Comparison of ENCODE assay signal across 8 cellular contexts in the genomic region with DNA sequence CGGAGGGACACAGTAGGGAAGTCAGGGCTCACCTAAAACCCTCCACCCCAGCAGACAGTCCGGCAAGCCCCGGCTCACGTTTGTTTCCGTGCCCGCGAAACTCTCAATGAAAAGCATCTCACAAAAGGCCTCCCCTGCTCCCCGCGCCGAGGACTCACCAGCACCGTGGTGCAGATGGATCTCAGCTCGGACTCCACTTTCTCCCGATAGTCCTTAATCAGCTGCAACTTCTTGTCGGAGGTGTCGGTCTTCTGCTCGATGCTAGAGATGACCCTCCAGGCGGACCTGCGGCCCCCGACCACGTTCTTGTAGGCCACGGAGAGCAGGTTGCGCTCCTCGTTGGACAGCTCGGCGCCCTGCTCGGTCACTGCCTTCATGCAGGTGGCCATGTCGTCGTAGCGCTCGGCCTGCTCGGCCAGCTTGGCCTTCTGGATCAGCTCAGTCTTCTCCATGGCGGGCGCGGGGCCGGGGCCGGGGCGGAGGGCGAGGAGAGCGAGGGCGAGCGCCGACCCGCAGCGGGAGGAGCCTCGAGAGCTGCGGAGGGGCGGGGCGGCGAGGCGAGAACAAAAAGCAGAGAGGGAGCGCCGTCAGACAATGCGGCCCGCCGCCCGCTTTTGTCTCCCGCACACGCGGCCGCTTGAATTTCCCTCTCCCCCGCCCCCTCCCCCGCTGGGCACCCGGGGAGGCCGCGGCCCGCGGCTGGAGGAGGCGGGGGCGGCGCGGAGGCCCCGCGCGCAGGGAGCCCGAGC. TPM values are rescaled to one million over a fixed set of nuclear protein-coding genes. Genes with fewer than 3 reads are reported as not detected.
A peak's percentile ranks its signal among the peaks of the same experiment; 100 is the strongest.
DNase-seq lines count a peak whose midpoint lies in the region; ATAC-seq and TF ChIP-seq lines count a peak whose summit lies in the region.

No MANE protein-coding gene starts in this region.

- peaks cover 53% of the 10 kb centered on the region for H3K4me1 Mint-ChIP-seq in CD8-positive, alpha-beta T cell (ENCODE audit: low read depth)

- ATAC-seq in CD8-positive, alpha-beta T cell = peak; percentile 43
- ATAC-seq in GM21360 (IDR thresholded peaks at IDR 0.05; ENCODE audit: unreplicated experiment) = peak; percentile 34

- peak overlapping the region; percentile 91 for H3K27ac Mint-ChIP-seq in CD8-positive, alpha-beta T cell

- DNase-seq in CD8-positive, alpha-beta T cell = peak; percentile 47 to 79 (median 70)
- DNase-seq in HT1080 (ENCODE audit: low read depth) (peak; percentile 63), activated T-cell treated with anti-CD3 and anti-CD28 coated beads for 48 hours (ENCODE audit: low read depth) (peak; percentile 77), epithelial cell of proximal tubule (ENCODE audit: low read depth) (no peak)
- DNase-seq in stimulated activated CD8-positive, alpha-beta memory T cell treated with anti-CD3 and anti-CD28 coated beads, Interleukin-7, amount 100 ng/mL, for 24 hours (ENCODE audit: low read depth) = peak; percentile 45

- H3K27me3 Mint-ChIP-seq in CD8-positive, alpha-beta T cell (ENCODE audit: low read depth) = no peaks in the 10 kb centered on the region

- no peaks in the 10 kb centered on the region for H3F3A ChIP-seq in OCI-LY1 (ENCODE audit: insufficient read depth, low read length)

- POLR2A ChIA-PET in CD8-positive, alpha-beta T cell (lab: Charles Lee) = interaction anchor here (0.7 to 3.2 kb wide), 14 partner anchors 12 to 491 kb away, joined by 3 to 42 read pairs (median 6); a partner anchor contains a TSS

- no peaks in the 10 kb centered on the region for H3K27me3 ChIP-seq in CD8-positive, alpha-beta T cell (ENCODE audit: insufficient read depth, low read length)
- H3K27me3 ChIP-seq in OCI-LY1 (ENCODE audit: insufficient read depth, low read length) (peaks cover 17% of the 10 kb centered on the region; the same call in 1 of the 2 replicates), muscle layer of duodenum (ENCODE audit: low read depth, low read length) (no peaks in the 10 kb centered on the region)

- H3K79me2 ChIP-seq in OCI-LY1 (ENCODE audit: insufficient read depth, low read length) = peaks cover 50% of the 10 kb centered on the region

- no peaks in the 10 kb centered on the region for H3K9me3 ChIP-seq in CD8-positive, alpha-beta T cell (ENCODE audit: low read length)
- no peaks in the 10 kb centered on the region for H3K9me3 ChIP-seq in OCI-LY1 (ENCODE audit: low read length)
- no peaks in the 10 kb centered on the region for H3K9me3 ChIP-seq in muscle layer of duodenum (ENCODE audit: control insufficient read depth in 1 of 2, low read length in 2 of 2)

- intact Hi-C loops in CD8-positive, alpha-beta T cell (cut with DNase I, micrococcal nuclease) = loop anchor here (1.0 to 10.0 kb wide), 11 partner anchors 75 to 1715 kb away; a partner anchor contains a TSS

- H3K36me3 Mint-ChIP-seq in CD8-positive, alpha-beta T cell = peaks cover 44% of the 10 kb centered on the region

- H3K27ac ChIP-seq in CD8-positive, alpha-beta T cell (ENCODE audit: low read depth, low read length) = peak overlapping the region; percentile 91
- H3K27ac ChIP-seq in OCI-LY1 (ENCODE audit: low read depth, low read length, poor library complexity, severe bottlenecking) (peak overlapping the region; percentile 6), muscle layer of duodenum (ENCODE audit: low read length) (peak overlapping the region; percentile 95)

- no peaks in the 10 kb centered on the region for H4K20me1 ChIP-seq in OCI-LY1 (ENCODE audit: insufficient read depth, low read length)

- no peaks in the 10 kb centered on the region for H3K36me3 ChIP-seq in CD8-positive, alpha-beta T cell (ENCODE audit: insufficient read depth, low read length)
- H3K36me3 ChIP-seq in OCI-LY1 (ENCODE audit: insufficient read depth, low read length) (peaks cover 45% of the 10 kb centered on the region), muscle layer of duodenum (ENCODE audit: control insufficient read depth in 1 of 2, insufficient read depth in 2 of 2, low read length in 2 of 2) (peaks cover 5% of the 10 kb centered on the region in 2 donors)

- no peaks in the 10 kb centered on the region for H3K9me2 ChIP-seq in OCI-LY1 (ENCODE audit: low read depth, low read length)

- H3K4me3 ChIP-seq in CD8-positive, alpha-beta T cell (ENCODE audit: low read depth, low read length) = peak overlapping the region; percentile 81
- peak overlapping the region; percentile 74 for H3K4me3 ChIP-seq in OCI-LY1 (ENCODE audit: low read depth, low read length, poor library complexity, severe bottlenecking)
- H3K4me3 ChIP-seq in epithelial cell of proximal tubule (ENCODE audit: low read depth, low read length) = peak overlapping the region; percentile 95
- H3K4me3 ChIP-seq in muscle layer of duodenum (ENCODE audit: low read depth in 1 of 2, low read length in 2 of 2) = peak overlapping the region; percentile 70 to 94

- H3K9ac ChIP-seq in OCI-LY1 (ENCODE audit: low read length) = peak overlapping the region; percentile 79

- CTCF ChIA-PET in CD8-positive, alpha-beta T cell (lab: Charles Lee) = interaction anchor here (1.3 to 1.9 kb wide), 4 partner anchors 12 to 207 kb away, joined by 3 to 7 read pairs (median 5); a partner anchor contains a TSS

- no peak for TF ChIP-seq CTCF in CD8-positive, alpha-beta T cell (IDR thresholded peaks at IDR 0.05)
- TF ChIP-seq CTCF in OCI-LY1 (IDR thresholded peaks at IDR 0.05; ENCODE audit: low read length) = no peak
- TF ChIP-seq CTCF in epithelial cell of proximal tubule (conservative IDR thresholded peaks at IDR 0.05; ENCODE audit: low read depth, low read length) = no peak

- peaks cover 40% of the 10 kb centered on the region for H3K4me1 ChIP-seq in CD8-positive, alpha-beta T cell (ENCODE audit: insufficient read depth, low read length)
- H3K4me1 ChIP-seq in OCI-LY1 (ENCODE audit: insufficient read depth, low read length, severe bottlenecking) (peaks cover 47% of the 10 kb centered on the region), muscle layer of duodenum (ENCODE audit: control insufficient read depth in 1 of 2, insufficient read depth in 2 of 2, low read length in 2 of 2) (peaks cover 5 to 38% of the 10 kb centered on the region in 2 donors)

- H3K4me2 ChIP-seq in OCI-LY1 (ENCODE audit: low read length) = peak overlapping the region; percentile 71

- peak overlapping the region; percentile 93 for H3K4me3 Mint-ChIP-seq in CD8-positive, alpha-beta T cell

- H2AFZ ChIP-seq in OCI-LY1 (ENCODE audit: low read length) = no peak overlapping the region

- no peaks in the 10 kb centered on the region for H3K9me3 Mint-ChIP-seq in CD8-positive, alpha-beta T cell

RNA-seq across cellular contexts. Expression of a gene that starts 0.6 kb away (rescaled TPM):
- 100 to 1,000 TPM; 115 to 123 TPM for total RNA-seq in CD8-positive, alpha-beta T cell
- 446 and 533 TPM in 2 replicates for total RNA-seq in HT1080 (2014; rRNA removed; shearing (Covaris generic))
- 574 and 638 TPM in 2 replicates for polyA plus RNA-seq in HT1080 (2015; cell fraction: cytosol; rRNA removed)
- 279 and 303 TPM in 2 replicates for polyA plus RNA-seq in HT1080 (2015; cell fraction: nucleus; rRNA removed)
- 418 and 463 TPM in 2 replicates for total RNA-seq in epithelial cell of proximal tubule

Comparison
In these comparisons a context has a peak if more than half of its experiments do, and no peak if none do; other contexts are left out.
1. H3K27ac ChIP-seq: peak in every context shown above with its lines; median percentile 95 in muscle layer of duodenum; 91 in CD8-positive, alpha-beta T cell; 6 in OCI-LY1.